8 cellular contexts compared by ENCODE assay signal in the genomic region with DNA sequence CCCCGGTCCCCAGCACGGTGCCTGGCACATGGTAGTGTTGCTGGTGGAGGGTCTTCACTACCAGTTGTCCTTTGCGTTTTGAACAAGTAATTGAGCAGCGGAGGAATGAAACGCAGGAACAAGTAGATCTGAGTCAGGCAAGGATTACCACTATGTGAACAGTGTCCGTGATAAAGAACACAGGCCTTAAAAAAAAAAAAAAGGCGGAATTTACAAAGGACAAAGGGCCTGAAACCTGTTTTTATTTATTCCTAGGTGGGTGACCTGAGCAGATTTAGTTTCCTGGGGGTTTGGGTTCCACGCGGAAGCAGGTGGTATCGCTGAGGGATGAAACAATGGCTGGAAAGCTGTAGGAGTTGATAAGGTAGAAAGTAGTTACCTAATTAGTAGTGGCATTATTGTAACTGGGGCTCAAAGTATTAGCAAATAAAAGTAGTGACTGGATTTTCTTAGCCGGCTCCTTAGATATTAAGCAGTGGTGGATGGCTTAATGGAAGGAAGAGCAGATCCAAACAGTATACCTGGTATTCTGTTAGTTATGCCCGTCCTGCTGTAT. TPM values are rescaled to one million over a fixed set of nuclear protein-coding genes. Genes with fewer than 3 reads are reported as not detected.
DNase-seq lines count a peak whose midpoint lies in the region; ATAC-seq and TF ChIP-seq lines count a peak whose summit lies in the region.

No MANE protein-coding gene starts in this region.

- peak overlapping the region; percentile 75 for H3K27ac Mint-ChIP-seq in Calu3 (ENCODE audit: unreplicated experiment)

- peaks cover 67% of the 10 kb centered on the region for H3K79me2 ChIP-seq in SK-N-SH (ENCODE audit: insufficient read depth)
- H3K79me2 ChIP-seq in fibroblast of lung (ENCODE audit: control insufficient read depth, insufficient read depth, low read length): peaks cover 58% of the 10 kb centered on the region

- no peaks in the 10 kb centered on the region for H3K9me2 ChIP-seq in SK-N-SH

- TF ChIP-seq EP300 in SK-N-SH (IDR thresholded peaks at IDR 0.05; ENCODE audit: borderline replicate concordance in 1 of 2, low read depth in 1 of 2, low read length in 1 of 2) (no peak), ovary (IDR thresholded peaks at IDR 0.05) (no peak)

- no peaks in the 10 kb centered on the region for H3K9me3 Mint-ChIP-seq in Calu3 (ENCODE audit: low read depth, unreplicated experiment)

- peak overlapping the region; percentile 83 for H3K4me3 Mint-ChIP-seq in Calu3 (ENCODE audit: low read depth, unreplicated experiment)

- H3K36me3 ChIP-seq in SK-N-SH (replicated peaks in 1 of 2; ENCODE audit: control insufficient read depth in 1 of 2, insufficient read depth in 2 of 2, low read length in 1 of 2) (peaks cover 0 to 10% of the 10 kb centered on the region in 2 experiments), fibroblast of lung (ENCODE audit: control insufficient read depth, insufficient read depth, low read length) (no peaks in the 10 kb centered on the region), ovary (no peaks in the 10 kb centered on the region)

- H3K4me1 ChIP-seq in SK-N-SH (ENCODE audit: control insufficient read depth in 1 of 2, insufficient read depth in 2 of 2, low read depth in 1 of 2, low read length in 1 of 2) (peaks cover 7 to 24% of the 10 kb centered on the region in 2 experiments), fibroblast of lung (ENCODE audit: control insufficient read depth, extremely low read depth, insufficient read depth, low read length) (no peaks in the 10 kb centered on the region), ovary (ENCODE audit: insufficient read depth) (peaks cover 8% of the 10 kb centered on the region)

- H4K20me1 ChIP-seq in SK-N-SH (ENCODE audit: insufficient read depth) (peaks cover 6% of the 10 kb centered on the region; the same call in 1 of the 2 replicates), fibroblast of lung (ENCODE audit: control insufficient read depth, extremely low read depth, insufficient read depth, low read length) (no peaks in the 10 kb centered on the region)

- TF ChIP-seq CTCF in Calu3 (IDR thresholded peaks at IDR 0.05; ENCODE audit: unreplicated experiment) (no peak), SK-N-SH (IDR thresholded peaks at IDR 0.05) (no peak), fibroblast of lung (conservative IDR thresholded peaks at IDR 0.05 in 1 of 2, IDR thresholded peaks at IDR 0.05 in 1 of 2; ENCODE audit: low read depth in 1 of 2, low read length in 2 of 2) (no peak), ovary (IDR thresholded peaks at IDR 0.05) (no peak), omental fat pad (IDR thresholded peaks at IDR 0.05) (no peak)

- no peaks in the 10 kb centered on the region for H3K27me3 Mint-ChIP-seq in Calu3 (ENCODE audit: unreplicated experiment)

- no peak for TF ChIP-seq POLR2A in ovary (IDR thresholded peaks at IDR 0.05)

- H3K9me3 ChIP-seq in SK-N-SH (no peaks in the 10 kb centered on the region), fibroblast of lung (ENCODE audit: control insufficient read depth, insufficient read depth, low read depth, low read length) (no peaks in the 10 kb centered on the region), ovary (no peaks in the 10 kb centered on the region)

- ATAC-seq in HG03521 (IDR thresholded peaks at IDR 0.05; ENCODE audit: unreplicated experiment) (no peak), omental fat pad (ENCODE audit: low FRiP score) (no peak)

- H3K27ac ChIP-seq in SK-N-SH (ENCODE audit: low read depth in 2 of 2, low read length in 1 of 2): peak overlapping the region; percentile 81 to 82
- peak overlapping the region; percentile 87 for H3K27ac ChIP-seq in fibroblast of lung (ENCODE audit: insufficient read depth, low read length)
- peak overlapping the region; percentile 87 to 90 for H3K27ac ChIP-seq in ovary

- peak overlapping the region; percentile 93 for H3K4me2 ChIP-seq in SK-N-SH
- H3K4me2 ChIP-seq in fibroblast of lung (ENCODE audit: extremely low read depth, insufficient read depth, low read length): peak overlapping the region; percentile 77

- 73% methylated on average over 12 of the region's 12 CpGs for WGBS in SK-N-SH (ENCODE audit: low lambda C conversion rate)
- WGBS in ovary, 3 donors: 27 to 29% (median 28%) methylated on average over 12 of the region's 12 CpGs

- CTCF ChIA-PET in Calu3 (lab: Charles Lee): no interaction called here
- CTCF ChIA-PET in SK-N-SH (lab: Yijun Ruan, JAX): interaction anchor here (0.6 kb wide), 1 partner anchor 64 kb away, joined by 5 read pairs; no protein-coding TSS in a partner anchor

- DNase-seq in Calu3: no peak
- DNase-seq in SK-N-SH: no peak
- DNase-seq in fibroblast of lung (ENCODE audit: low read depth in 2 of 2): peak; percentile 51 to 55
- DNase-seq in ovary: no peak
- DNase-seq in stimulated activated CD8-positive, alpha-beta memory T cell treated with anti-CD3 and anti-CD28 coated beads, Interleukin-4, amount 100 ng/mL, for 48 hours: no peak
- DNase-seq in NCI-H1105 treated with DMSO at 0.1 percent for 48 hours (lab: John Stamatoyannopoulos, UW): no peak
- DNase-seq in omental fat pad (ENCODE audit: low spot score): no peak

- H3K4me1 Mint-ChIP-seq in Calu3 (ENCODE audit: low read depth, unreplicated experiment): peaks cover 31% of the 10 kb centered on the region

- peaks cover 18% of the 10 kb centered on the region for H3K36me3 Mint-ChIP-seq in Calu3 (ENCODE audit: insufficient read depth, unreplicated experiment)

- no peak overlapping the region for H2AFZ ChIP-seq in SK-N-SH (ENCODE audit: low read depth)
- H2AFZ ChIP-seq in fibroblast of lung (ENCODE audit: low read length): peak overlapping the region; percentile 24

- H3K4me3 ChIP-seq in SK-N-SH (ENCODE audit: low read depth in 2 of 2, low read length in 1 of 2) (peak overlapping the region; percentile 61 to 85), fibroblast of lung (replicated peaks in 1 of 4; ENCODE audit: control extremely low read depth in 1 of 4, insufficient read depth in 1 of 4, low read depth in 3 of 4, low read length in 4 of 4) (peak overlapping the region; percentile 69 to 90 (median 80)), ovary (peak overlapping the region; percentile 62)

- H3F3A ChIP-seq in SK-N-SH (replicated peaks; ENCODE audit: insufficient read depth): peaks cover 45% of the 10 kb centered on the region

- BruUV-seq in Calu3 (replicated peaks; lab: Mats Ljungman, UMichigan): no TSS peak

- H3K27me3 ChIP-seq in SK-N-SH (ENCODE audit: insufficient read depth) (no peaks in the 10 kb centered on the region), fibroblast of lung (ENCODE audit: control insufficient read depth, insufficient read depth, low read length) (no peaks in the 10 kb centered on the region), ovary (no peaks in the 10 kb centered on the region)

- TF ChIP-seq RAD21 in SK-N-SH (IDR thresholded peaks at IDR 0.05; ENCODE audit: low read length): no peak

- intact Hi-C loops in Calu3 (cut with micrococcal nuclease; ENCODE audit: unreplicated experiment): loop anchor here (2.0 kb wide), 1 partner anchor 62 kb away; no protein-coding TSS in a partner anchor
- intact Hi-C loops in ovary (cut with DNase I): loop anchor here in 2 of 4 donors (5.0 to 10.0 kb wide), 2 partner anchors 61 to 164 kb away; partner anchors contain the start of genes CCDC107 (in 1 of the 2), RMRP (in 1 of the 2) and SIT1 (in 1 of the 2)

- H3K9ac ChIP-seq in SK-N-SH: peak overlapping the region; percentile 72
- peak overlapping the region; percentile 79 for H3K9ac ChIP-seq in fibroblast of lung (ENCODE audit: insufficient read depth, low read length)

- POLR2A ChIA-PET in SK-N-SH (lab: Yijun Ruan, JAX): no interaction called here

TF ChIP-seq in SK-N-SH, 30 proteins besides CTCF, POLR2A, EP300 and RAD21 (continues in another document):
- TF ChIP-seq GATA2 (CRISPR knock-in tag; IDR thresholded peaks at IDR 0.05): no peak
- no peak for TF ChIP-seq FOSL2 (IDR thresholded peaks at IDR 0.05; ENCODE audit: borderline replicate concordance, low read depth)
- no peak for TF ChIP-seq USF1 (IDR thresholded peaks at IDR 0.05; ENCODE audit: borderline replicate concordance, low read depth)
- no peak for TF ChIP-seq POLR2AphosphoS5 (IDR thresholded peaks at IDR 0.05; ENCODE audit: low read depth, low read length)
- TF ChIP-seq, protein P1, sequence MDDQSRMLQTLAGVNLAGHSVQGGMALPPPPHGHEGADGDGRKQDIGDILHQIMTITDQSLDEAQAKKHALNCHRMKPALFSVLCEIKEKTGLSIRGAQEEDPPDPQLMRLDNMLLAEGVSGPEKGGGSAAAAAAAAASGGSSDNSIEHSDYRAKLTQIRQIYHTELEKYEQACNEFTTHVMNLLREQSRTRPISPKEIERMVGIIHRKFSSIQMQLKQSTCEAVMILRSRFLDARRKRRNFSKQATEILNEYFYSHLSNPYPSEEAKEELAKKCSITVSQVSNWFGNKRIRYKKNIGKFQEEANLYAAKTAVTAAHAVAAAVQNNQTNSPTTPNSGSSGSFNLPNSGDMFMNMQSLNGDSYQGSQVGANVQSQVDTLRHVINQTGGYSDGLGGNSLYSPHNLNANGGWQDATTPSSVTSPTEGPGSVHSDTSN (IDR thresholded peaks at IDR 0.05): no peak
- TF ChIP-seq MXI1 (IDR thresholded peaks at IDR 0.05; ENCODE audit: low read depth, low read length): no peak
- no peak for TF ChIP-seq FOXJ3 (CRISPR knock-in tag; IDR thresholded peaks at IDR 0.05)
- no peak for TF ChIP-seq NFIC (IDR thresholded peaks at IDR 0.05; ENCODE audit: borderline replicate concordance)
- no peak for TF ChIP-seq TAF1 (IDR thresholded peaks at IDR 0.05; ENCODE audit: borderline replicate concordance, low read depth, low read length)
- no peak for TF ChIP-seq JUND (IDR thresholded peaks at IDR 0.05)
- no peak for TF ChIP-seq GABPA (IDR thresholded peaks at IDR 0.05; ENCODE audit: low read depth)

RNA-seq across cellular contexts. Expression of gene RUSC2, which starts 1.1 kb away (rescaled TPM):
- 8.6 and 10.5 TPM in 2 replicates for total RNA-seq in Calu3 (2022)
- 14.5 and 15.0 TPM in 2 replicates for polyA plus RNA-seq in SK-N-SH (2012; rRNA removed)
- polyA plus RNA-seq in SK-N-SH (2012; cell fraction: cytosol; rRNA removed): 5.9 and 10.2 TPM in 2 replicates
- 42.3 and 43.3 TPM in 2 replicates for polyA plus RNA-seq in SK-N-SH (2012; cell fraction: nucleus; rRNA removed)
- total RNA-seq in fibroblast of lung: 10.0 and 15.5 TPM in 2 replicates
- 14.2 and 14.8 TPM in 2 replicates for polyA plus RNA-seq in fibroblast of lung
- 16.0 and 18.2 TPM in 2 replicates for polyA plus RNA-seq in fibroblast of lung (2012)
- polyA minus RNA-seq in fibroblast of lung (ENCODE audit: low replicate concordance): 96.8 and 109 TPM in 2 replicates
- 10 to 100 TPM; 13.9 to 41.1 (median 31.7) TPM for total RNA-seq in ovary
- polyA plus RNA-seq in ovary: 10 to 100 TPM in 1 of 2 donors, 1 to 10 TPM in 1; 7.4 to 20.9 TPM
- 10 to 100 TPM; 12.2 to 23.5 (median 21.1) TPM for total RNA-seq in omental fat pad

Comparison
In these comparisons a context has a peak if more than half of its experiments do, and no peak if none do; other contexts are left out.
1. DNase-seq: peak in fibroblast of lung (2 of 2); none in Calu3 (single experiment), SK-N-SH (single experiment), ovary (0 of 5), stimulated activated CD8-positive, alpha-beta memory T cell treated with anti-CD3 and anti-CD28 coated beads, Interleukin-4, amount 100 ng/mL, for 48 hours (single experiment), NCI-H1105 treated with DMSO at 0.1 percent for 48 hours (single experiment) and omental fat pad (single experiment).
2. Peak in every context shown above with its lines, with median percentiles within 50 percentile points of each other: H3K27ac ChIP-seq and H3K4me3 ChIP-seq.